ENCODE assay signal across 8 cellular contexts in the genomic region with DNA sequence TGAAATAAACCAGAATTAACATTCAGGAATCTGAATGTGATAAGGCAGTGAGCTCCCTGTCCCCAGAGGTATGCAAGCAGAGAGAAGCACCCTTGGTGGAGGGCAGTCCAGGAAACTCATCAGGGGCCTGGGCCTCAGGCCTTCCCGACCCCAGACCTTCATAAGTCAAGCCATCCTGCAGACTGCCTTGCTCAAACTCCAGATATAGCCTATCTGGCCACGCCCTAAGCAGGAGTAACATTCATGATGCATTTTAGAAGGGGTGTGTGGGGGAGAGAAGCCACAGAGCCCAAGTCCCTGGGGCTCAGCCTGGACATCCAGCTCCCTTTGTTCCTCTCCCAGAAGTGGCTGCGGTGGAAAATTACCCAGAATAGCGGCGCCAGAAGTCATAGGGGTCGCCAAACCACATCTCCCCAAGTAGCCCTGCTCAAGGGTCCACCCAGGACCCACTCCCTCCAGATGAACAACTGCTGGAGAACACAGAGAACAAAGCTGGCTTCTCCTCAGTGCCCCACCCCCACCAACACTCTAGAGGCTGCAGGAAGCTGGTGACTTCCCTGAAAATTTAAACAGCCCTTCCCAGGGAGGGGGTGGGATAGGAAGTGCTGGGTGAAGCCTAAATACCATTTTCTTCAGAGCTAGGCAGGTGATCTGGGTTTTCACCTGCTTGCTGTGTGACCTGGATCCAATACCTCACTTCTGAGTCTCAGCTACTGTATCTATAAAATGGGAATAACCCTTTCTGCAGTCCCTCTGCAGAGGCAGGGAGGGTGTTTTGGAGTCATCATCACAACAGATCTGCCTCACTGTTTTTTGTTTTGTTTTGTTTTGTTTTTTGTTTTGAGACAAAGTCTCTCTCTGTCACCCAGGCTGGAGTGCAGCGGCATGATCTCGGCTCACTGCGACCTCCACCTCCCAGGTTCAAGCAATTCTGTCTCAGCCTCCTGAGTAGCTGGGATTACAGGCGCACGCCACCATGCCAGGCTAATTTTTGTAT. TPM values are rescaled to one million over a fixed set of nuclear protein-coding genes. Genes with fewer than 3 reads are reported as not detected.
DNase-seq lines count a peak whose midpoint lies in the region; ATAC-seq and TF ChIP-seq lines count a peak whose summit lies in the region.

No MANE protein-coding gene starts in this region.

- H4K20me1 ChIP-seq in hepatocyte (ENCODE audit: insufficient read depth, poor library complexity, severe bottlenecking) (peaks cover 26% of the 10 kb centered on the region), smooth muscle cell (ENCODE audit: low read depth) (peaks cover 27% of the 10 kb centered on the region)

- H2AFZ ChIP-seq in hepatocyte (no peak overlapping the region), smooth muscle cell (ENCODE audit: low read depth) (no peak overlapping the region)

- H3K79me2 ChIP-seq in hepatocyte = peaks cover 32% of the 10 kb centered on the region
- peaks cover 28% of the 10 kb centered on the region for H3K79me2 ChIP-seq in smooth muscle cell (ENCODE audit: low read depth)

- H3K27ac Mint-ChIP-seq in activated naive CD8-positive, alpha-beta T cell treated with anti-CD3 and anti-CD28 coated beads for 36 hours = peak overlapping the region; percentile 98

- ATAC-seq in GM21529 (IDR thresholded peaks at IDR 0.05; ENCODE audit: unreplicated experiment) = no peak
- no peak for ATAC-seq in HG03025 (IDR thresholded peaks at IDR 0.05; ENCODE audit: low FRiP score, unreplicated experiment)
- no peak for ATAC-seq in HG03280 (IDR thresholded peaks at IDR 0.05; ENCODE audit: unreplicated experiment)

- peaks cover 5% of the 10 kb centered on the region for H3K27me3 Mint-ChIP-seq in activated naive CD8-positive, alpha-beta T cell treated with anti-CD3 and anti-CD28 coated beads for 36 hours

- peaks cover 60% of the 10 kb centered on the region for H3K4me1 Mint-ChIP-seq in activated naive CD8-positive, alpha-beta T cell treated with anti-CD3 and anti-CD28 coated beads for 36 hours

- no peak overlapping the region for H3K9ac ChIP-seq in smooth muscle cell (ENCODE audit: low read depth)

- peaks cover 59% of the 10 kb centered on the region for H3K4me1 ChIP-seq in hepatocyte (ENCODE audit: insufficient read depth)
- peaks cover 54% of the 10 kb centered on the region for H3K4me1 ChIP-seq in smooth muscle cell (ENCODE audit: low read depth)

- H3K27me3 ChIP-seq in hepatocyte (no peaks in the 10 kb centered on the region), smooth muscle cell (ENCODE audit: low read depth) (no peaks in the 10 kb centered on the region)

- no peaks in the 10 kb centered on the region for H3K9me3 Mint-ChIP-seq in activated naive CD8-positive, alpha-beta T cell treated with anti-CD3 and anti-CD28 coated beads for 36 hours

- TF ChIP-seq CTCF in hepatocyte (IDR thresholded peaks at IDR 0.05; ENCODE audit: poor library complexity) (no peak), smooth muscle cell (IDR thresholded peaks at IDR 0.05; ENCODE audit: borderline replicate concordance, insufficient read depth, poor library complexity, severe bottlenecking) (no peak)

- H3K27ac ChIP-seq in hepatocyte = peak overlapping the region; percentile 99
- H3K27ac ChIP-seq in smooth muscle cell (ENCODE audit: low read depth) = peak overlapping the region; percentile 96

- 72% methylated on average over 11 of the region's 11 CpGs for WGBS in hepatocyte (ENCODE audit: low lambda C conversion rate, missing lambda C conversion rate)
- 52% methylated on average over 11 of the region's 11 CpGs for WGBS in smooth muscle cell (ENCODE audit: low lambda C conversion rate)

- peak overlapping the region; percentile 96 for H3K4me3 Mint-ChIP-seq in activated naive CD8-positive, alpha-beta T cell treated with anti-CD3 and anti-CD28 coated beads for 36 hours

- DNase-seq in ELR (ENCODE audit: low read depth) (peak; percentile 41), NCI-H1105 (lab: John Stamatoyannopoulos, UW) (peak; percentile 78), hepatocyte (ENCODE audit: low spot score) (peak; percentile 66), smooth muscle cell (lab: John Stamatoyannopoulos, UW; ENCODE audit: unreplicated experiment) (no peak)
- no peak for DNase-seq in activated naive CD8-positive, alpha-beta T cell treated with anti-CD3 and anti-CD28 coated beads for 36 hours

- H3K4me3 ChIP-seq in hepatocyte = no peak overlapping the region
- no peak overlapping the region for H3K4me3 ChIP-seq in smooth muscle cell

- H3K9me2 ChIP-seq in hepatocyte (replicated peaks; ENCODE audit: insufficient read depth) = no peaks in the 10 kb centered on the region

- H3K4me2 ChIP-seq in hepatocyte = peak overlapping the region; percentile 86
- peak overlapping the region; percentile 91 for H3K4me2 ChIP-seq in smooth muscle cell

- no peaks in the 10 kb centered on the region for H3K36me3 ChIP-seq in hepatocyte (replicated peaks; ENCODE audit: insufficient read depth, low read depth)
- no peaks in the 10 kb centered on the region for H3K36me3 ChIP-seq in smooth muscle cell (ENCODE audit: low read depth)

- peaks cover 26% of the 10 kb centered on the region for H3K36me3 Mint-ChIP-seq in activated naive CD8-positive, alpha-beta T cell treated with anti-CD3 and anti-CD28 coated beads for 36 hours

- H3K9me3 ChIP-seq in hepatocyte (ENCODE audit: low read depth) = no peaks in the 10 kb centered on the region
- H3K9me3 ChIP-seq in smooth muscle cell (replicated peaks; ENCODE audit: low read depth) = no peaks in the 10 kb centered on the region

- H3F3A ChIP-seq in smooth muscle cell (ENCODE audit: low read depth) = peaks cover 34% of the 10 kb centered on the region

RNA-seq across cellular contexts. Expression of gene SREBF1, which starts 1.5 kb away (rescaled TPM):
- total RNA-seq in activated naive CD8-positive, alpha-beta T cell treated with anti-CD3 and anti-CD28 coated beads for 36 hours = 100 to 1,000 TPM; 123 to 131 TPM
- total RNA-seq in hepatocyte (47.0 and 57.1 TPM in 2 replicates), smooth muscle cell (23.5 and 25.9 TPM in 2 replicates)
- polyA plus RNA-seq in hepatocyte (107 and 140 TPM in 2 replicates), smooth muscle cell (45.4 and 53.5 TPM in 2 replicates)

Comparison
In these comparisons a context has a peak if more than half of its experiments do, and no peak if none do; other contexts are left out.
1. DNase-seq: peak in ELR (single experiment), NCI-H1105 (single experiment) and hepatocyte (single experiment); none in activated naive CD8-positive, alpha-beta T cell treated with anti-CD3 and anti-CD28 coated beads for 36 hours (single experiment) and smooth muscle cell (single experiment).